In genomic region chr21:32826317-32827167, GRCh38 we compare ENCODE assay signal across 8 cellular contexts. TPM values are rescaled to one million over a fixed set of nuclear protein-coding genes. Genes with fewer than 3 reads are reported as not detected.
DNase-seq lines count a peak whose midpoint lies in the region; ATAC-seq, FAIRE-seq and TF ChIP-seq lines count a peak whose summit lies in the region.

No MANE protein-coding gene starts in this region.

- H3K79me2 ChIP-seq in KMS-11 (ENCODE audit: insufficient read depth, low read depth) (no peaks in the 10 kb centered on the region), K562 (ENCODE audit: control insufficient read depth, insufficient read depth, low read length) (no peaks in the 10 kb centered on the region)

- H3K9me1 ChIP-seq in K562 (ENCODE audit: control insufficient read depth, insufficient read depth, low read length) = no peaks in the 10 kb centered on the region

- H3K4me3 Mint-ChIP-seq in stimulated activated effector memory CD8-positive, alpha-beta T cell treated with anti-CD3 and anti-CD28 coated beads, Interleukin-12 subunit alpha, Interleukin-12 subunit beta, amount 100 ng/mL, for 72 hours = no peak overlapping the region

- CTCF ChIA-PET in A549 (lab: Yijun Ruan, JAX) (interaction anchor here (0.7 to 2.5 kb wide), 16 partner anchors 9 to 619 kb away, joined by 3 to 10 read pairs (median 4); partner anchors contain the start of genes PAXBP1 and SYNJ1), K562 (lab: Yijun Ruan, JAX; ENCODE audit: low intra/inter-chr PET ratio) (interaction anchor here (0.6 to 3.0 kb wide), 5 partner anchors 138 to 869 kb away, joined by 3 to 24 read pairs (median 4); no protein-coding TSS in a partner anchor)

- no TSS peak for BruUV-seq in K562 (replicated peaks; lab: Mats Ljungman, UMichigan)

- peak; percentile 40 to 59; a peak in 3 of 5 replicates for TF ChIP-seq RAD21 in A549 (conservative IDR thresholded peaks at IDR 0.05 in 1 of 2, IDR thresholded peaks at IDR 0.05 in 1 of 2)
- peak; percentile 75 to 95 for TF ChIP-seq RAD21 in K562 (CRISPR knock-in tag; conservative IDR thresholded peaks at IDR 0.05 in 1 of 2, IDR thresholded peaks at IDR 0.05 in 1 of 2)

- peak; percentile 95 for ATAC-seq in A549
- ATAC-seq in K562 = peak; percentile 100
- peak; percentile 80 for ATAC-seq in stimulated activated effector memory CD8-positive, alpha-beta T cell treated with anti-CD3 and anti-CD28 coated beads, Interleukin-12 subunit alpha, Interleukin-12 subunit beta, amount 100 ng/mL, for 72 hours

- TF ChIP-seq CTCF in A549 (IDR thresholded peaks at IDR 0.05) = peak; percentile 43
- TF ChIP-seq CTCF in KMS-11 (conservative IDR thresholded peaks at IDR 0.05; ENCODE audit: low read depth, low read length) = peak; percentile 86
- peak; percentile 71 to 88 (median 72) for TF ChIP-seq CTCF in K562 (IDR thresholded peaks at IDR 0.05 in 2 of 3, conservative IDR thresholded peaks at IDR 0.05 in 1 of 3; ENCODE audit: insufficient read depth in 2 of 3, low read depth in 1 of 3, low read length in 3 of 3)

- TF ChIP-seq POLR2A in A549 (IDR thresholded peaks at IDR 0.05; ENCODE audit: low read length) (no peak), K562 (conservative IDR thresholded peaks at IDR 0.05) (no peak)

- H2AFZ ChIP-seq in KMS-11 (ENCODE audit: low read depth) = peak overlapping the region; percentile 63; the same call in 1 of the 2 replicates
- peak overlapping the region; percentile 21; the same call in 1 of the 2 replicates for H2AFZ ChIP-seq in K562 (ENCODE audit: low read depth, low read length)

- TF ChIP-seq EP300 in A549 (IDR thresholded peaks at IDR 0.05) (no peak), K562 (IDR thresholded peaks at IDR 0.05; ENCODE audit: low read length) (no peak)

- H3K9ac ChIP-seq in KMS-11 (no peak overlapping the region), K562 (ENCODE audit: insufficient read depth in 1 of 2, low read depth in 2 of 2, low read length in 2 of 2) (no peak overlapping the region)

- no peaks in the 10 kb centered on the region for H3K9me3 ChIP-seq in A549
- H3K9me3 ChIP-seq in K562 (replicated peaks; ENCODE audit: control insufficient read depth, insufficient read depth, low read depth, low read length) = no peaks in the 10 kb centered on the region

- H3K36me3 ChIP-seq in KMS-11 (ENCODE audit: insufficient read depth) (no peaks in the 10 kb centered on the region), K562 (ENCODE audit: control insufficient read depth, insufficient read depth, low read length) (no peaks in the 10 kb centered on the region)

- H3K4me1 ChIP-seq in A549 = no peaks in the 10 kb centered on the region
- H3K4me1 ChIP-seq in KMS-11 (ENCODE audit: low read depth, poor library complexity, severe bottlenecking) = peaks cover 5% of the 10 kb centered on the region
- H3K4me1 ChIP-seq in K562 (replicated peaks in 1 of 2; ENCODE audit: control insufficient read depth in 2 of 2, insufficient read depth in 2 of 2, low read length in 2 of 2) = no peaks in the 10 kb centered on the region

- H3K4me3 ChIP-seq in A549 = no peak overlapping the region
- H3K4me3 ChIP-seq in KMS-11 (IDR thresholded peaks at IDR 0.05; ENCODE audit: insufficient read depth, low read depth, low read length) = no peak overlapping the region
- no peak overlapping the region for H3K4me3 ChIP-seq in K562

- intact Hi-C loops in K562 (cut with micrococcal nuclease) = loop anchor here (1.0 to 5.0 kb wide), 3 partner anchors 54 to 424 kb away; partner anchors contain the start of gene PAXBP1

- POLR2A ChIA-PET in A549 (lab: Yijun Ruan, JAX) = interaction anchor here (0.7 kb wide), 1 partner anchor 20 kb away, joined by 4 read pairs; no protein-coding TSS in a partner anchor
- POLR2A ChIA-PET in K562 (lab: Yijun Ruan, JAX) = interaction anchor here (0.6 to 0.8 kb wide), 5 partner anchors 11 to 338 kb away, joined by 3 read pairs; no protein-coding TSS in a partner anchor

- H3K27me3 ChIP-seq in KMS-11 (ENCODE audit: insufficient read depth, low read depth) = no peaks in the 10 kb centered on the region
- H3K27me3 ChIP-seq in K562 (ENCODE audit: control insufficient read depth in 2 of 2, insufficient read depth in 2 of 2, low read length in 2 of 2) = peaks cover 4 to 9% of the 10 kb centered on the region in 2 experiments; a peak in 4 of 5 replicates

- H3K4me1 Mint-ChIP-seq in stimulated activated effector memory CD8-positive, alpha-beta T cell treated with anti-CD3 and anti-CD28 coated beads, Interleukin-12 subunit alpha, Interleukin-12 subunit beta, amount 100 ng/mL, for 72 hours = no peaks in the 10 kb centered on the region

- H3K4me2 ChIP-seq in A549 (no peak overlapping the region), KMS-11 (no peak overlapping the region), K562 (ENCODE audit: insufficient read depth, low read length) (no peak overlapping the region)

- no peak overlapping the region for H3K27ac ChIP-seq in A549
- no peak overlapping the region for H3K27ac ChIP-seq in KMS-11
- no peak overlapping the region for H3K27ac ChIP-seq in K562 (ENCODE audit: extremely low read depth, low read depth, low read length)

- peak; percentile 18 to 63 for DNase-seq in A549 (ENCODE audit: low read depth in 1 of 2, low spot score in 1 of 2)
- peak; percentile 31 for DNase-seq in GM04504 (ENCODE audit: low read depth)
- DNase-seq in RKO (ENCODE audit: low spot score) = peak; percentile 73
- DNase-seq in K562 (ENCODE audit: extremely low read depth in 1 of 4, low spot score in 3 of 4) = peak; percentile 36 to 73 (median 52)
- DNase-seq in stimulated activated effector memory CD8-positive, alpha-beta T cell treated with anti-CD3 and anti-CD28 coated beads, Interleukin-12 subunit alpha, Interleukin-12 subunit beta, amount 100 ng/mL, for 72 hours (ENCODE audit: low spot score in 2 of 2) = peak in 1 of 2 donors; percentile 3
- DNase-seq in effector CD4-positive, alpha-beta T cell = no peak

- H4K20me1 ChIP-seq in KMS-11 (ENCODE audit: insufficient read depth) = no peaks in the 10 kb centered on the region
- H4K20me1 ChIP-seq in K562 (replicated peaks; ENCODE audit: control insufficient read depth, insufficient read depth, low read length) = no peaks in the 10 kb centered on the region

- in situ Hi-C loops in K562 (cut with MboI) = no loop called here

- no peak overlapping the region for H3K27ac Mint-ChIP-seq in stimulated activated effector memory CD8-positive, alpha-beta T cell treated with anti-CD3 and anti-CD28 coated beads, Interleukin-12 subunit alpha, Interleukin-12 subunit beta, amount 100 ng/mL, for 72 hours

- no peak for FAIRE-seq in A549 (lab: Jason Lieb, UNC)
- FAIRE-seq in K562 (lab: Jason Lieb, UNC) = peak; percentile 96
- FAIRE-seq in islet of Langerhans (lab: Jason Lieb, UNC) = peak; percentile 93

- no peaks in the 10 kb centered on the region for H3K9me3 Mint-ChIP-seq in stimulated activated effector memory CD8-positive, alpha-beta T cell treated with anti-CD3 and anti-CD28 coated beads, Interleukin-12 subunit alpha, Interleukin-12 subunit beta, amount 100 ng/mL, for 72 hours

- H3K36me3 Mint-ChIP-seq in stimulated activated effector memory CD8-positive, alpha-beta T cell treated with anti-CD3 and anti-CD28 coated beads, Interleukin-12 subunit alpha, Interleukin-12 subunit beta, amount 100 ng/mL, for 72 hours = no peaks in the 10 kb centered on the region

- WGBS in A549 (ENCODE audit: missing lambda C conversion rate) = 27% methylated on average over 8 of the region's 9 CpGs
- 22% methylated on average over 9 of the region's 9 CpGs for WGBS in K562 (ENCODE audit: insufficient coverage, low coverage, missing lambda C conversion rate)

TF ChIP-seq in A549, 52 proteins besides CTCF, POLR2A, EP300 and RAD21 (continues in another document):
- no peak for TF ChIP-seq NR3C1 (IDR thresholded peaks at IDR 0.05)
- no peak for TF ChIP-seq PHF8 (IDR thresholded peaks at IDR 0.05; ENCODE audit: borderline replicate concordance, low read depth)
- no peak for TF ChIP-seq ZSCAN20 (CRISPR knock-in tag; IDR thresholded peaks at IDR 0.05)
- no peak for TF ChIP-seq EHMT2 (IDR thresholded peaks at IDR 0.05; ENCODE audit: low read depth)

TF ChIP-seq in K562, 482 proteins besides CTCF, POLR2A, EP300 and RAD21 (continues in another document):
- peak; percentile 10; the same call in 1 of the 2 replicates for TF ChIP-seq EHMT2 (IDR thresholded peaks at IDR 0.05)
- TF ChIP-seq SMC3 (conservative IDR thresholded peaks at IDR 0.05; ENCODE audit: insufficient read depth, low read depth, low read length) = peak; percentile 66
- no peak for TF ChIP-seq ZNF263 (CRISPR knock-in tag; IDR thresholded peaks at IDR 0.05; ENCODE audit: borderline replicate concordance)
- no peak for TF ChIP-seq BDP1 (IDR thresholded peaks at IDR 0.05; ENCODE audit: insufficient read depth, insufficient read length)

RNA-seq across cellular contexts. Expression of gene PAXBP1, which starts 55.0 kb away (rescaled TPM):
- polyA plus RNA-seq in A549 (2011; rRNA removed) = 36.0 and 43.7 TPM in 2 replicates
- 6.6 and 6.8 TPM in 2 replicates for polyA plus RNA-seq in A549 (2012; cell fraction: cytosol; rRNA removed)
- polyA plus RNA-seq in A549 (2012; cell fraction: nucleus; rRNA removed) = 13.0 and 21.5 TPM in 2 replicates
- polyA plus RNA-seq in A549 (2017; fragmentation: RNase III; extraction: RNeasy Plus Mini Kit Qiagen cat#74134 plus additional on column Dnase treatment) = 16.1 to 19.9 TPM (median 17.9 TPM) in 3 replicates
- 7.6 and 11.9 TPM in 2 replicates for polyA minus RNA-seq in A549 (2011; rRNA and poly(A)+ RNA removed)
- total RNA-seq in K562 (2011; cell fraction: chromatin; rRNA removed; ENCODE audit: low replicate concordance) = 56.8 and 279 TPM in 2 replicates
- 27.0 and 48.0 TPM in 2 replicates for total RNA-seq in K562 (2011; cell fraction: nucleolus; rRNA removed)
- 80.9 and 120 TPM in 2 replicates for total RNA-seq in K562 (2011; cell fraction: nucleoplasm; rRNA removed)
- total RNA-seq in K562 (2014; rRNA removed) = 49.3 and 56.3 TPM in 2 replicates
- total RNA-seq in K562 (2014; rRNA removed; fragmentation: Illumina TruSeq; extraction: Trizol) = 67.9 and 76.8 TPM in 2 replicates
- 65.2 and 73.7 TPM in 2 replicates for total RNA-seq in K562 (2015; rRNA removed; fragmentation: Illumina TruSeq; extraction: Trizol)
- total RNA-seq in K562 (2021) = 52.6 and 58.7 TPM in 2 replicates
- 59.6 and 72.0 TPM in 2 replicates for polyA plus RNA-seq in K562 (2011; rRNA removed)
- 5.9 and 12.1 TPM in 2 replicates for polyA plus RNA-seq in K562 (2011; cell fraction: cytosol; rRNA removed)
- polyA plus RNA-seq in K562 (2011; cell fraction: nucleus; rRNA removed) = 192 and 235 TPM in 2 replicates
- polyA plus RNA-seq in K562 (2012) = 28.0 and 41.4 TPM in 2 replicates
- 45.1 and 50.3 TPM in 2 replicates for polyA plus RNA-seq in K562 (2014; fragmentation: Illumina TruSeq; extraction: Trizol)
- polyA plus RNA-seq in K562 (2014; fragmentation: Nextera tagmentation; extraction: Ambion mirVana) = 10 to 100 TPM; 16.4 to 17.4 TPM
- polyA plus RNA-seq in K562 (2014; rRNA removed) = 48.7 and 53.8 TPM in 2 replicates
- polyA minus RNA-seq in K562 (2011; rRNA and poly(A)+ RNA removed) = 70.0 and 79.9 TPM in 2 replicates
- polyA minus RNA-seq in K562 (2011; cell fraction: cytosol; rRNA and poly(A)+ RNA removed) = 16.4 and 23.8 TPM in 2 replicates
- 102 and 171 TPM in 2 replicates for polyA minus RNA-seq in K562 (2011; cell fraction: nucleus; rRNA and poly(A)+ RNA removed)

Comparison
In these comparisons a context has a peak if more than half of its experiments do, and no peak if none do; other contexts are left out.
1. Of the 35 proteins assayed by ChIP-seq in both K562 and A549: peak only in K562: EHMT2; only in A549: none; in both: CTCF, RAD21 and SMC3; in neither: 29; mixed calls (peak in some experiments, not most) for 2.